In the genomic region with DNA sequence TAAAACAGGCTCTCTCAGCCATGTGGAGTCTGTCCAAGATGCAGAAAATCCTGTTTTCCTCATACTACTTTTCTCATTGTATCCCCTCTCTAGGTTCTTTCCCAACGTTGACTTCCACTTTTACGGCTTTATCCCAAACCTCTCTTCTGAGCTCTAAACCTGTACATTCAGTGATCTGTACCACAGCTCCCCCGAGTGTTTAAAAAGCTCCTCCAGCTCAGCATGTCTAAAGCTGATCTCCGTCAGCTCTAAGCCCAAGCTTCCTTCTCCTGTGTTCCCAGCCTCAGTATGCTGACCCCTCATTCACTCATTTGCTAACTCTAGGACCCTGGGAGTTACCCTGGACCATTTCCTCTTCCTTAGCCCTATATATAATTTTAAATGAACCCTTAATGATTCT, we compare ENCODE assay signal across 1 cellular context.
TF ChIP-seq lines count a peak whose summit lies in the region.

No MANE protein-coding gene starts in this region.

TF ChIP-seq in K562, 482 proteins besides CTCF, POLR2A, EP300 and RAD21:
- TF ChIP-seq, protein P1, sequence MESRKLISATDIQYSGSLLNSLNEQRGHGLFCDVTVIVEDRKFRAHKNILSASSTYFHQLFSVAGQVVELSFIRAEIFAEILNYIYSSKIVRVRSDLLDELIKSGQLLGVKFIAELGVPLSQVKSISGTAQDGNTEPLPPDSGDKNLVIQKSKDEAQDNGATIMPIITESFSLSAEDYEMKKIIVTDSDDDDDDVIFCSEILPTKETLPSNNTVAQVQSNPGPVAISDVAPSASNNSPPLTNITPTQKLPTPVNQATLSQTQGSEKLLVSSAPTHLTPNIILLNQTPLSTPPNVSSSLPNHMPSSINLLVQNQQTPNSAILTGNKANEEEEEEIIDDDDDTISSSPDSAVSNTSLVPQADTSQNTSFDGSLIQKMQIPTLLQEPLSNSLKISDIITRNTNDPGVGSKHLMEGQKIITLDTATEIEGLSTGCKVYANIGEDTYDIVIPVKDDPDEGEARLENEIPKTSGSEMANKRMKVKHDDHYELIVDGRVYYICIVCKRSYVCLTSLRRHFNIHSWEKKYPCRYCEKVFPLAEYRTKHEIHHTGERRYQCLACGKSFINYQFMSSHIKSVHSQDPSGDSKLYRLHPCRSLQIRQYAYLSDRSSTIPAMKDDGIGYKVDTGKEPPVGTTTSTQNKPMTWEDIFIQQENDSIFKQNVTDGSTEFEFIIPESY (CRISPR knock-in tag; IDR thresholded peaks at IDR 0.05): no peak
- no peak for TF ChIP-seq MCM2 (IDR thresholded peaks at IDR 0.05; ENCODE audit: low read depth)
- no peak for TF ChIP-seq TGIF2 (CRISPR knock-in tag; IDR thresholded peaks at IDR 0.05)
- no peak for TF ChIP-seq DMBX1 (CRISPR knock-in tag; IDR thresholded peaks at IDR 0.05; ENCODE audit: borderline replicate concordance)
- TF ChIP-seq, protein P2, sequence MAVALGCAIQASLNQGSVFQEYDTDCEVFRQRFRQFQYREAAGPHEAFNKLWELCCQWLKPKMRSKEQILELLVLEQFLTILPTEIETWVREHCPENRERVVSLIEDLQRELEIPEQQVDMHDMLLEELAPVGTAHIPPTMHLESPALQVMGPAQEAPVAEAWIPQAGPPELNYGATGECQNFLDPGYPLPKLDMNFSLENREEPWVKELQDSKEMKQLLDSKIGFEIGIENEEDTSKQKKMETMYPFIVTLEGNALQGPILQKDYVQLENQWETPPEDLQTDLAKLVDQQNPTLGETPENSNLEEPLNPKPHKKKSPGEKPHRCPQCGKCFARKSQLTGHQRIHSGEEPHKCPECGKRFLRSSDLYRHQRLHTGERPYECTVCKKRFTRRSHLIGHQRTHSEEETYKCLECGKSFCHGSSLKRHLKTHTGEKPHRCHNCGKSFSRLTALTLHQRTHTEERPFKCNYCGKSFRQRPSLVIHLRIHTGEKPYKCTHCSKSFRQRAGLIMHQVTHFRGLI (CRISPR knock-in tag; IDR thresholded peaks at IDR 0.05): no peak
- TF ChIP-seq, protein P3, sequence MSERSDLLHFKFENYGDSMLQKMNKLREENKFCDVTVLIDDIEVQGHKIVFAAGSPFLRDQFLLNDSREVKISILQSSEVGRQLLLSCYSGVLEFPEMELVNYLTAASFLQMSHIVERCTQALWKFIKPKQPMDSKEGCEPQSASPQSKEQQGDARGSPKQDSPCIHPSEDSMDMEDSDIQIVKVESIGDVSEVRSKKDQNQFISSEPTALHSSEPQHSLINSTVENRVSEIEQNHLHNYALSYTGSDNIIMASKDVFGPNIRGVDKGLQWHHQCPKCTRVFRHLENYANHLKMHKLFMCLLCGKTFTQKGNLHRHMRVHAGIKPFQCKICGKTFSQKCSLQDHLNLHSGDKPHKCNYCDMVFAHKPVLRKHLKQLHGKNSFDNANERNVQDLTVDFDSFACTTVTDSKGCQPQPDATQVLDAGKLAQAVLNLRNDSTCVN (CRISPR knock-in tag; IDR thresholded peaks at IDR 0.05): no peak
- TF ChIP-seq HMG20B (CRISPR knock-in tag; IDR thresholded peaks at IDR 0.05): no peak
- TF ChIP-seq LEF1 (IDR thresholded peaks at IDR 0.05): no peak
- TF ChIP-seq SRSF1 (IDR thresholded peaks at IDR 0.05; ENCODE audit: low read depth, low read length): no peak
- TF ChIP-seq NCOA1 (IDR thresholded peaks at IDR 0.05; ENCODE audit: low read depth): no peak
